Comparison of ENCODE assay signal across 11 cellular contexts in genomic region chr14:58955294-58955821, GRCh38.
A peak's percentile ranks its signal among the peaks of the same experiment; 100 is the strongest.
DNase-seq lines count a peak whose midpoint lies in the region; ATAC-seq, FAIRE-seq and TF ChIP-seq lines count a peak whose summit lies in the region.
"Had no signal": no experiment of that assay in that cellular context is flagged by ENCODE, and none has a peak within 500 bp of the region (broad histone marks: within the 10 kb centered on the region; RNA-seq: fewer than 3 reads in every experiment).

No MANE protein-coding gene starts in this region.

- intact Hi-C loops in left lung (cut with DNase I): no loop called here

- TF ChIP-seq CTCF in left lung (IDR thresholded peaks at IDR 0.05): no peak

- peaks cover 0 to 6% of the 10 kb centered on the region in 2 donors for H3K9me3 Mint-ChIP-seq in stimulated activated naive B cell treated with anti-CD40 and anti-IgM and Interleukin-4, amounts not matched to agents 10 μg/mL and 1 μg/mL and 100 μg/mL, for 72 hours

- no peak overlapping the region for H3K27ac Mint-ChIP-seq in stimulated activated naive B cell treated with anti-CD40 and anti-IgM and Interleukin-4, amounts not matched to agents 10 μg/mL and 1 μg/mL and 100 μg/mL, for 72 hours
- H3K27ac Mint-ChIP-seq: activated naive CD8-positive, alpha-beta T cell treated with anti-CD3 and anti-CD28 coated beads, Interleukin-2, amount 10 ng/mL, durations not matched to agents 7 days and 5 days had no signal

- peaks cover 0 to 8% of the 10 kb centered on the region in 2 donors for H3K27me3 Mint-ChIP-seq in stimulated activated naive B cell treated with anti-CD40 and anti-IgM and Interleukin-4, amounts not matched to agents 10 μg/mL and 1 μg/mL and 100 μg/mL, for 72 hours

- H3K36me3 ChIP-seq in small intestine (ENCODE audit: control insufficient read depth in 2 of 2, insufficient read depth in 2 of 2, low read length in 2 of 2) (no peaks in the 10 kb centered on the region), left lung (no peaks in the 10 kb centered on the region)
- no peaks in the 10 kb centered on the region for H3K36me3 ChIP-seq in effector memory CD4-positive, alpha-beta T cell (ENCODE audit: control insufficient read depth, insufficient read depth, low read length)

- H3K27ac ChIP-seq in small intestine (ENCODE audit: low read depth in 1 of 2, low read length in 1 of 2) (no peak overlapping the region), left lung (peak overlapping the region in 1 of 2 donors; percentile 13)
- no peak overlapping the region for H3K27ac ChIP-seq in effector memory CD4-positive, alpha-beta T cell (ENCODE audit: insufficient read depth, low read length, poor library complexity, severe bottlenecking)

- H3K9me3 ChIP-seq in small intestine (ENCODE audit: control insufficient read depth, low read depth): no peaks in the 10 kb centered on the region
- no peaks in the 10 kb centered on the region for H3K9me3 ChIP-seq in effector memory CD4-positive, alpha-beta T cell (ENCODE audit: control insufficient read depth, low read length)
- H3K9me3 ChIP-seq in left lung: no peaks in the 10 kb centered on the region

- DNase-seq in M059J (ENCODE audit: low read depth) (peak; percentile 40), globus pallidus (ENCODE audit: low spot score) (peak; percentile 16), small intestine (no peak), left lung (no peak), anterior cingulate cortex (lab: John Stamatoyannopoulos, UW) (no peak)
- no peak for DNase-seq in stimulated activated naive B cell treated with anti-CD40 and anti-IgM and Interleukin-4, amounts not matched to agents 10 μg/mL and 1 μg/mL and 100 μg/mL, for 72 hours
- DNase-seq in effector memory CD4-positive, alpha-beta T cell: no peak
- DNase-seq: activated CD4-positive, alpha-beta T cell treated with anti-CD3 and anti-CD28 coated beads, Interleukin-2, amount 50 U/mL, for 1 hour; activated naive CD8-positive, alpha-beta T cell treated with anti-CD3 and anti-CD28 coated beads, Interleukin-2, amount 10 ng/mL, durations not matched to agents 7 days and 5 days; NCI-H2029 had no signal

- ATAC-seq in GM19463 (IDR thresholded peaks at IDR 0.05; ENCODE audit: unreplicated experiment): peak; percentile 34
- ATAC-seq in stimulated activated naive B cell treated with anti-CD40 and anti-IgM and Interleukin-4, amounts not matched to agents 10 μg/mL and 1 μg/mL and 100 μg/mL, for 72 hours (replicated peaks): peak; percentile 63 to 76
- ATAC-seq in left lung: no peak

- no peak overlapping the region for H3K4me3 Mint-ChIP-seq in stimulated activated naive B cell treated with anti-CD40 and anti-IgM and Interleukin-4, amounts not matched to agents 10 μg/mL and 1 μg/mL and 100 μg/mL, for 72 hours
- H3K4me3 Mint-ChIP-seq: activated naive CD8-positive, alpha-beta T cell treated with anti-CD3 and anti-CD28 coated beads, Interleukin-2, amount 10 ng/mL, durations not matched to agents 7 days and 5 days had no signal

- H3K36me3 Mint-ChIP-seq in stimulated activated naive B cell treated with anti-CD40 and anti-IgM and Interleukin-4, amounts not matched to agents 10 μg/mL and 1 μg/mL and 100 μg/mL, for 72 hours: no peaks in the 10 kb centered on the region
- H3K36me3 Mint-ChIP-seq: activated naive CD8-positive, alpha-beta T cell treated with anti-CD3 and anti-CD28 coated beads, Interleukin-2, amount 10 ng/mL, durations not matched to agents 7 days and 5 days had no signal

- no peak for FAIRE-seq in small intestine (lab: Jason Lieb, UNC)

- H3K4me1 ChIP-seq in small intestine (ENCODE audit: control insufficient read depth in 2 of 2, insufficient read depth in 1 of 2, low read depth in 1 of 2, low read length in 1 of 2) (no peaks in the 10 kb centered on the region), left lung (no peaks in the 10 kb centered on the region)
- no peaks in the 10 kb centered on the region for H3K4me1 ChIP-seq in effector memory CD4-positive, alpha-beta T cell (ENCODE audit: control insufficient read depth, insufficient read depth, low read length, poor library complexity, severe bottlenecking)

- peaks cover 3 to 14% of the 10 kb centered on the region in 2 donors for H3K4me1 Mint-ChIP-seq in stimulated activated naive B cell treated with anti-CD40 and anti-IgM and Interleukin-4, amounts not matched to agents 10 μg/mL and 1 μg/mL and 100 μg/mL, for 72 hours

- H3K4me3 ChIP-seq in small intestine (ENCODE audit: low read depth in 1 of 2, low read length in 2 of 2) (no peak overlapping the region), left lung (no peak overlapping the region)
- H3K4me3 ChIP-seq in effector memory CD4-positive, alpha-beta T cell (ENCODE audit: insufficient read depth, low read depth, low read length, poor library complexity, severe bottlenecking): no peak overlapping the region

- 21 to 42% (median 29%) methylated on average over 3 of the region's 3 CpGs for WGBS in small intestine, 3 donors

- H3K27me3 ChIP-seq in small intestine (ENCODE audit: control insufficient read depth in 2 of 2, insufficient read depth in 2 of 2, low read length in 2 of 2) (no peaks in the 10 kb centered on the region), left lung (no peaks in the 10 kb centered on the region)
- H3K27me3 ChIP-seq in effector memory CD4-positive, alpha-beta T cell (replicated peaks; ENCODE audit: control insufficient read depth, insufficient read depth, low read length, poor library complexity, severe bottlenecking): no peaks in the 10 kb centered on the region

Comparison
In these comparisons a context has a peak if more than half of its experiments do, and no peak if none do; other contexts are left out.
1. DNase-seq: peak in M059J (single experiment) and globus pallidus (single experiment); none in stimulated activated naive B cell treated with anti-CD40 and anti-IgM and Interleukin-4, amounts not matched to agents 10 μg/mL and 1 μg/mL and 100 μg/mL, for 72 hours (single experiment), small intestine (single experiment), effector memory CD4-positive, alpha-beta T cell (0 of 3), left lung (0 of 2) and anterior cingulate cortex (0 of 58).